In the genomic region with DNA sequence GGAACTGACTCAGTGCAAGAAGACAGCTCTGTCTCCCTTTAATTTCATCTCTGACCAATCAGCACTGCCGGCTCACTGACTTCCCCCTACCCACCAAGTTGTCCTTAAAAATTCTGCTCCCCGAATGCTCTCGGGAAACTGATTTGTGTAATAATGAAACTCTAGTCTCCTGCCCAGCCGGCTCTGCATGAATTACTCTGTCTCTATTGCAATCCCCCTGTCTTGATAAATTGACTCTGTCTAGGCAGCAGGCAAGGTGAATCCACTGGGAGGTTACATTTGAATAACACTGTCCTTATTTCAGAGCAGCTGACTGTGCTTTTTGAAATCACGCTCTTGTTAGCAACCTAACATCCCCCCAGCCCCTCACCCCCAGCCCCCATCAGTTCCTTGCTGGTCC, we compare ENCODE assay signal across 28 cellular contexts.
"Had no signal": no experiment of that assay in that cellular context is flagged by ENCODE, and none has a peak within 500 bp of the region (broad histone marks: within the 10 kb centered on the region; RNA-seq: fewer than 3 reads in every experiment).

No MANE protein-coding gene starts in this region.

- H3K4me3 Mint-ChIP-seq: memory B cell; mesothelial cell of epicardium; naive B cell; natural killer cell treated with Interleukin-12 subunit alpha and Interleukin-12 subunit beta and Interleukin-15 and Interleukin-18, amount 100 ng/mL, for 72 hours; neural crest cell; stimulated activated effector memory CD8-positive, alpha-beta T cell treated with anti-CD3 and anti-CD28 coated beads, Interleukin-12 subunit alpha, Interleukin-12 subunit beta, amount 100 ng/mL, for 72 hours; type B pancreatic cell had no signal

- H3K36me3 Mint-ChIP-seq: stimulated activated effector memory CD8-positive, alpha-beta T cell treated with anti-CD3 and anti-CD28 coated beads, Interleukin-12 subunit alpha, Interleukin-12 subunit beta, amount 100 ng/mL, for 72 hours; type B pancreatic cell had no signal

- DNase-seq: dermis blood vessel endothelial cell; effector memory CD4-positive, alpha-beta T cell; foreskin keratinocyte; glutamatergic neuron; heart right ventricle; hippocampal formation; kidney; mucosa of descending colon; naive B cell; right cardiac atrium; sigmoid colon; stimulated activated CD4-positive, alpha-beta T cell treated with anti-CD3 and anti-CD28 coated beads, Interleukin-2, amount 100 ng/mL, for 24 hours; stimulated activated CD4-positive, alpha-beta T cell treated with anti-CD3 and anti-CD28 coated beads, Interleukin-4, amount 100 ng/mL, for 24 hours; stimulated activated naive CD4-positive, alpha-beta T cell treated with Interleukin-2 at 50 U/mL for 16 hours; stomach; tibial artery had no signal

- ATAC-seq: foreskin keratinocyte; heart right ventricle; left lobe of liver; mucosa of descending colon; natural killer cell treated with Interleukin-12 subunit alpha and Interleukin-12 subunit beta and Interleukin-15 and Interleukin-18, amount 100 ng/mL, for 72 hours; pancreas; right cardiac atrium; stimulated activated effector memory CD8-positive, alpha-beta T cell treated with anti-CD3 and anti-CD28 coated beads, Interleukin-12 subunit alpha, Interleukin-12 subunit beta, amount 100 ng/mL, for 72 hours had no signal

- H3K27me3 ChIP-seq: esophagus muscularis mucosa, foreskin keratinocyte, pancreas, sigmoid colon, stomach had no signal

- H3K27ac ChIP-seq: coronary artery, esophagus muscularis mucosa, foreskin keratinocyte, heart right ventricle, neutrophil, pancreas, sigmoid colon, stomach, tibial artery had no signal

- H3K27ac Mint-ChIP-seq: memory B cell; mesothelial cell of epicardium; naive B cell; natural killer cell treated with Interleukin-12 subunit alpha and Interleukin-12 subunit beta and Interleukin-15 and Interleukin-18, amount 100 ng/mL, for 72 hours; stimulated activated effector memory CD8-positive, alpha-beta T cell treated with anti-CD3 and anti-CD28 coated beads, Interleukin-12 subunit alpha, Interleukin-12 subunit beta, amount 100 ng/mL, for 72 hours; type B pancreatic cell had no signal

- H3K36me3 ChIP-seq: esophagus muscularis mucosa, heart right ventricle, neutrophil, pancreas, sigmoid colon, stomach, tibial artery had no signal

- H3K9me3 ChIP-seq: neutrophil, pancreas had no signal

- H3K4me1 Mint-ChIP-seq: memory B cell, mesothelial cell of epicardium, neural crest cell had no signal

- H3K4me3 ChIP-seq: coronary artery, esophagus muscularis mucosa, heart right ventricle, lung, mucosa of descending colon, pancreas, sigmoid colon, stomach, tibial artery had no signal

- H3K4me1 ChIP-seq: esophagus muscularis mucosa, foreskin keratinocyte, heart right ventricle, pancreas, sigmoid colon, stomach, tibial artery had no signal
